ENCODE assay signal across 15 cellular contexts in the genomic region with DNA sequence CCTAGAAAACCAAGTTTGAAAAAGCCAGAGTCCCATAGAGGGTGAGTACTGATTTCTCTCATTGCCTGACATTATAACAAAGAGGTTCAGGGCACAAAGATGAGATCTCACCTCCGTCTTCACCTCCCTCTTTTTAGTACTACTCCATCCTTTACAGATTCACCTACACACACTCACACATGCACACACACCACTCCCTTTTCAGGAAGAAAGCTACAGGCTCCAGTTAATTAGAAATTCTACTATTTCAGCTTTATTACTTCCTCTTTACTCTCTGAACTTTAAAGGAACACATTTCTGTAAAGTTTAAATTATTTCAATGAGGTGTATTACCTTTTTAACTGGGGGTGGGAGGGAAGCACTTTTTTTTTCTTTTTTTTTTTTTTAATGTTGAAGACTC. TPM values are rescaled to one million over a fixed set of nuclear protein-coding genes. Genes with fewer than 3 reads are reported as not detected.
A peak's percentile ranks its signal among the peaks of the same experiment; 100 is the strongest.
DNase-seq lines count a peak whose midpoint lies in the region; ATAC-seq, FAIRE-seq and TF ChIP-seq lines count a peak whose summit lies in the region.
"Had no signal": no experiment of that assay in that cellular context is flagged by ENCODE, and none has a peak within 500 bp of the region (broad histone marks: within the 10 kb centered on the region; RNA-seq: fewer than 3 reads in every experiment).

No MANE protein-coding gene starts in this region.

- no peaks in the 10 kb centered on the region for H3K9me3 ChIP-seq in T-helper 17 cell (ENCODE audit: control insufficient read depth, low read length, poor library complexity, severe bottlenecking)
- no peaks in the 10 kb centered on the region for H3K9me3 ChIP-seq in mucosa of descending colon
- no peaks in the 10 kb centered on the region for H3K9me3 ChIP-seq in spleen
- H3K9me3 ChIP-seq in kidney (ENCODE audit: control insufficient read depth in 1 of 2, low read length in 2 of 2), result no peaks in the 10 kb centered on the region
- H3K9me3 ChIP-seq in breast epithelium, result no peaks in the 10 kb centered on the region

- no peaks in the 10 kb centered on the region for H3K36me3 Mint-ChIP-seq in IgD-negative memory B cell
- H3K36me3 Mint-ChIP-seq in T-helper 17 cell (ENCODE audit: low read depth), result peaks cover 7% of the 10 kb centered on the region

- no peaks in the 10 kb centered on the region for H3K9me3 Mint-ChIP-seq in IgD-negative memory B cell

- FAIRE-seq in kidney (lab: Jason Lieb, UNC), result no peak

- H3K27ac Mint-ChIP-seq in IgD-negative memory B cell, result peak overlapping the region; percentile 90 to 97 (median 96)
- peak overlapping the region; percentile 32 for H3K27ac Mint-ChIP-seq in T-helper 17 cell

- no peak overlapping the region for H3K9ac ChIP-seq in kidney (ENCODE audit: low read length in 2 of 2)

- no peaks in the 10 kb centered on the region for H3K27me3 ChIP-seq in spleen (replicated peaks in 1 of 7)
- no peaks in the 10 kb centered on the region for H3K27me3 ChIP-seq in breast epithelium

- no peaks in the 10 kb centered on the region for H3K36me3 ChIP-seq in mucosa of descending colon (ENCODE audit: low read depth)
- peaks cover 0 to 35% (median 3%) of the 10 kb centered on the region in 6 donors for H3K36me3 ChIP-seq in spleen
- no peaks in the 10 kb centered on the region for H3K36me3 ChIP-seq in kidney (ENCODE audit: control insufficient read depth in 1 of 2, insufficient read depth in 2 of 2, low read length in 2 of 2)
- H3K36me3 ChIP-seq in breast epithelium, result no peaks in the 10 kb centered on the region

- intact Hi-C loops in mucosa of descending colon (cut with DNase I, micrococcal nuclease), result no loop called here
- intact Hi-C loops in spleen (cut with DNase I; ENCODE audit: low total_unique reads), result no loop called here
- intact Hi-C loops in kidney (cut with DNase I), result no loop called here
- intact Hi-C loops in breast epithelium (cut with DNase I; ENCODE audit: low total_unique reads), result no loop called here

- 24 to 53% (median 35%) methylated on average over 1 of the region's 1 CpG for WGBS in spleen, 5 donors

- H3K4me3 ChIP-seq in mucosa of descending colon (no peak overlapping the region), spleen (no peak overlapping the region), kidney (ENCODE audit: low read length in 2 of 2) (no peak overlapping the region), breast epithelium (no peak overlapping the region)

- no peaks in the 10 kb centered on the region for H3K4me1 ChIP-seq in mucosa of descending colon (ENCODE audit: low read depth)
- peaks cover 22 to 90% (median 49%) of the 10 kb centered on the region in 6 donors for H3K4me1 ChIP-seq in spleen
- peaks cover 0 to 5% of the 10 kb centered on the region in 2 donors for H3K4me1 ChIP-seq in kidney (ENCODE audit: control insufficient read depth in 1 of 2, insufficient read depth in 1 of 2, low read depth in 1 of 2, low read length in 2 of 2)
- no peaks in the 10 kb centered on the region for H3K4me1 ChIP-seq in breast epithelium

- peak overlapping the region in 4 of 8 donors; percentile 51 to 88 (median 70) for H3K27ac ChIP-seq in spleen
- no peak overlapping the region for H3K27ac ChIP-seq in kidney (ENCODE audit: low read depth in 2 of 2, low read length in 2 of 2)
- H3K27ac ChIP-seq in breast epithelium, result no peak overlapping the region

- H3K4me1 Mint-ChIP-seq in IgD-negative memory B cell (peaks cover 63 to 77% (median 71%) of the 10 kb centered on the region in 3 donors), T-helper 17 cell (peaks cover 20% of the 10 kb centered on the region)

- DNase-seq in CD1c-positive myeloid dendritic cell (ENCODE audit: extremely low spot score) (peak; percentile 53), T-helper 17 cell (no peak), mucosa of descending colon (no peak), spleen (no peak), kidney (no peak), breast epithelium (ENCODE audit: low spot score in 2 of 2) (no peak)
- DNase-seq: DMS 273 treated with DMSO at 0.1 percent for 48 hours, IMR-90, NCI-H1092, NCI-H1694, NCI-H2107, NCI-H226, SHP77 treated with DMSO at 0.1 percent for 48 hours had no signal

- H3K4me3 Mint-ChIP-seq in IgD-negative memory B cell, result peak overlapping the region; percentile 9 to 70 (median 58)
- H3K4me3 Mint-ChIP-seq in T-helper 17 cell, result no peak overlapping the region

- TF ChIP-seq CTCF in mucosa of descending colon (IDR thresholded peaks at IDR 0.05) (no peak), spleen (IDR thresholded peaks at IDR 0.05 in 8 of 11, conservative IDR thresholded peaks at IDR 0.05 in 3 of 11) (no peak), kidney (IDR thresholded peaks at IDR 0.05; ENCODE audit: borderline replicate concordance, extremely low read depth, insufficient read depth) (no peak), breast epithelium (IDR thresholded peaks at IDR 0.05) (no peak)

- ATAC-seq in T-helper 17 cell (no peak), mucosa of descending colon (peak; percentile 45)
- ATAC-seq: HCT116 had no signal

- no peaks in the 10 kb centered on the region for H3K27me3 Mint-ChIP-seq in IgD-negative memory B cell
- no peaks in the 10 kb centered on the region for H3K27me3 Mint-ChIP-seq in T-helper 17 cell

- TF ChIP-seq POLR2A in spleen (IDR thresholded peaks at IDR 0.05) (no peak), breast epithelium (IDR thresholded peaks at IDR 0.05) (no peak)

RNA-seq across cellular contexts. Expression of a gene that starts 59.6 kb away (rescaled TPM):
- polyA plus RNA-seq in IgD-negative memory B cell (84.7 TPM), spleen (100 to 1,000 TPM; 133 to 240 (median 154) TPM), kidney (ENCODE audit: insufficient read depth, low read depth, low replicate concordance) (563 TPM)
- total RNA-seq in T-helper 17 cell (100 to 1,000 TPM in 1 of 2 donors, 10 to 100 TPM in 1; 66.4 to 125 TPM), mucosa of descending colon (100 to 1,000 TPM; 398 to 884 (median 511) TPM), spleen (100 to 1,000 TPM; 122 to 197 (median 143) TPM), kidney (280 TPM), breast epithelium (100 to 1,000 TPM; 250 to 691 (median 267) TPM)
